ENCODE assay signal across 11 cellular contexts in the genomic region with DNA sequence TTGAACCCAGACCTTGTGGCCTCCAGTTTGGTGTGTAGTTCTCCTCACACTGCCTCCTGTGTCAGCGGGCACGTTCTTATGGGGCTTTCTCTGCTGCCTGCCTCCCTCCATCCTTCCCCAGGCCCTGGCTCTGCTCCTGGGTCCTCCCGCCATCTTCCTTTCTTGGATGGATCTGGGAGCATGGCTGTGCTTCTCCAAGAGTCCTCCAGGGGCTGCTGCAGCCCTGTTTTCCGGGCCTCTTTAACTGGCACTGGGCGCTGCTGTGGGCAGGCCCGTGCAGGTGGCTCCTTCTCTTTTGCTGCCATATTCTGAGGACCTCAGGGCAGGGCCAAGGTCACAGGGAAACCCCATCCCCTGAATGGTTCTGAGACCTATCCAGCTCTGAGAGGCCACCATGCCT. TPM values are rescaled to one million over a fixed set of nuclear protein-coding genes. Genes with fewer than 3 reads are reported as not detected.
A peak's percentile ranks its signal among the peaks of the same experiment; 100 is the strongest.
DNase-seq lines count a peak whose midpoint lies in the region; ATAC-seq and TF ChIP-seq lines count a peak whose summit lies in the region.
"Had no signal": no experiment of that assay in that cellular context is flagged by ENCODE, and none has a peak within 500 bp of the region (broad histone marks: within the 10 kb centered on the region; RNA-seq: fewer than 3 reads in every experiment).

No MANE protein-coding gene starts in this region.

- H3K27me3 Mint-ChIP-seq in WTC11 (ENCODE audit: low read depth) (no peaks in the 10 kb centered on the region), T-cell (peaks cover 12 to 13% of the 10 kb centered on the region in 2 donors)

- no peak overlapping the region for H2BK15ac ChIP-seq in mesendoderm (replicated peaks; ENCODE audit: low read depth)

- CTCF ChIA-PET in WTC11 (lab: Charles Lee) (no interaction called here), T-cell (lab: Charles Lee) (no interaction called here)

- no peak overlapping the region for H2BK5ac ChIP-seq in mesendoderm (ENCODE audit: low read length)

- H3K27me3 ChIP-seq in Karpas-422 (ENCODE audit: low read length) = 0 out of 2 replicates have a peak, but pooled peaks cover 2% of the 10 kb centered on the region
- H3K27me3 ChIP-seq in mesendoderm (ENCODE audit: insufficient read depth, low read length, poor library complexity) = no peaks in the 10 kb centered on the region

- H3K18ac ChIP-seq in mesendoderm (ENCODE audit: low read length) = no peak overlapping the region

- no peaks in the 10 kb centered on the region for H3K79me1 ChIP-seq in mesendoderm (ENCODE audit: low read length)

- H3K36me3 ChIP-seq in Karpas-422 (ENCODE audit: insufficient read depth, low read length) (no peaks in the 10 kb centered on the region), mesendoderm (ENCODE audit: control insufficient read depth, insufficient read depth, low read length) (no peaks in the 10 kb centered on the region)

- no peaks in the 10 kb centered on the region for H3K9me3 Mint-ChIP-seq in WTC11
- peaks cover 0 to 7% (median 4%) of the 10 kb centered on the region in 3 donors for H3K9me3 Mint-ChIP-seq in T-cell

- H3K79me2 ChIP-seq in Karpas-422 (ENCODE audit: low read length) (no peaks in the 10 kb centered on the region), mesendoderm (ENCODE audit: control insufficient read depth, insufficient read depth, low read length) (no peaks in the 10 kb centered on the region)

- no peak overlapping the region for H3K4me3 ChIP-seq in Karpas-422 (ENCODE audit: low read length)
- no peak overlapping the region for H3K4me3 ChIP-seq in mesendoderm (ENCODE audit: low read length)
- H3K4me3 ChIP-seq: lung had no signal

- H3K27ac Mint-ChIP-seq in WTC11 (no peak overlapping the region), T-cell (no peak overlapping the region)
- H3K27ac Mint-ChIP-seq: activated T-cell treated with anti-CD3 and anti-CD28 coated beads, Interleukin-2, amount 50 U/mL, for 24 hours had no signal

- POLR2A ChIA-PET in WTC11 (lab: Charles Lee) = no interaction called here
- POLR2A ChIA-PET in T-cell (lab: Charles Lee) = no interaction called here

- no peak overlapping the region for H2AK5ac ChIP-seq in mesendoderm (ENCODE audit: low read length)

- H3K9me2 ChIP-seq in Karpas-422 (replicated peaks; ENCODE audit: insufficient read depth, low read length) = no peaks in the 10 kb centered on the region

- H3K4me2 ChIP-seq in Karpas-422 (ENCODE audit: low read depth, low read length, poor library complexity, severe bottlenecking) (no peak overlapping the region), mesendoderm (ENCODE audit: low read length) (no peak overlapping the region)

- H3K4me1 Mint-ChIP-seq in WTC11 = peaks cover 22% of the 10 kb centered on the region
- H3K4me1 Mint-ChIP-seq in T-cell = peaks cover 4 to 11% (median 7%) of the 10 kb centered on the region in 3 donors

- DNase-seq in DMS 273 (lab: John Stamatoyannopoulos, UW; ENCODE audit: unreplicated experiment) (peak; percentile 54), DMS 273 treated with DMSO at 0.1 percent for 48 hours (lab: John Stamatoyannopoulos, UW) (no peak), Karpas-422 (peak; percentile 48), WTC11 (ENCODE audit: low spot score) (peak; percentile 57), mesendoderm (peak; percentile 62), COR-L47 (lab: John Stamatoyannopoulos, UW) (no peak), KG1 (lab: John Stamatoyannopoulos, UW) (no peak), T-cell (no peak)
- DNase-seq: activated T-cell treated with anti-CD3 and anti-CD28 coated beads, Interleukin-2, amount 50 U/mL, for 24 hours; NCI-H774 had no signal

- H3K56ac ChIP-seq in mesendoderm (ENCODE audit: low read length) = no peak overlapping the region

- no peaks in the 10 kb centered on the region for H4K20me1 ChIP-seq in Karpas-422 (ENCODE audit: insufficient read depth, low read depth, low read length)

- H4K8ac ChIP-seq in mesendoderm (ENCODE audit: low read depth, low read length) = no peak overlapping the region

- H3K36me3 Mint-ChIP-seq in WTC11 = no peaks in the 10 kb centered on the region; the same call in 1 of the 2 replicates
- H3K36me3 Mint-ChIP-seq in T-cell = peaks cover 11% of the 10 kb centered on the region

- no CpG with 5 or more reads among the region's 6 CpGs for WGBS in mesendoderm (ENCODE audit: extremely low coverage, insufficient coverage, low lambda C conversion rate)

- ATAC-seq in WTC11 (peak; percentile 55), T-cell (replicated peaks in 1 of 4) (no peak)

- no peak overlapping the region for H4K5ac ChIP-seq in mesendoderm (ENCODE audit: low read length)

- peak; percentile 49 for TF ChIP-seq CTCF in WTC11 (IDR thresholded peaks at IDR 0.05)

- H3K4ac ChIP-seq in mesendoderm (ENCODE audit: low read depth, low read length) = no peak overlapping the region

- no peak overlapping the region for H2BK120ac ChIP-seq in mesendoderm (ENCODE audit: low read depth, low read length)

- H2AFZ ChIP-seq in Karpas-422 (ENCODE audit: low read length) = no peak overlapping the region

- H3K9ac ChIP-seq in Karpas-422 (ENCODE audit: low read length) = no peak overlapping the region
- H3K9ac ChIP-seq in mesendoderm (ENCODE audit: low read length) = no peak overlapping the region

- H3K4me3 Mint-ChIP-seq in WTC11 (no peak overlapping the region), T-cell (no peak overlapping the region)
- H3K4me3 Mint-ChIP-seq: activated T-cell treated with anti-CD3 and anti-CD28 coated beads, Interleukin-2, amount 50 U/mL, for 24 hours had no signal

- no peaks in the 10 kb centered on the region for H3K4me1 ChIP-seq in Karpas-422 (ENCODE audit: low read length)
- peaks cover 2% of the 10 kb centered on the region for H3K4me1 ChIP-seq in mesendoderm (ENCODE audit: control insufficient read depth, low read depth, low read length)

- H3K27ac ChIP-seq in Karpas-422 (ENCODE audit: low read length) (no peak overlapping the region), mesendoderm (ENCODE audit: low read depth, low read length) (no peak overlapping the region)

- no peaks in the 10 kb centered on the region for H3K9me3 ChIP-seq in Karpas-422 (ENCODE audit: low read length)

- no peak overlapping the region for H3K23ac ChIP-seq in mesendoderm (ENCODE audit: low read length)

TF ChIP-seq in WTC11, 78 proteins besides CTCF, POLR2A, EP300 and RAD21:
- TF ChIP-seq TEAD4 (CRISPR knock-in tag; IDR thresholded peaks at IDR 0.05) = no peak
- TF ChIP-seq, protein P1, sequence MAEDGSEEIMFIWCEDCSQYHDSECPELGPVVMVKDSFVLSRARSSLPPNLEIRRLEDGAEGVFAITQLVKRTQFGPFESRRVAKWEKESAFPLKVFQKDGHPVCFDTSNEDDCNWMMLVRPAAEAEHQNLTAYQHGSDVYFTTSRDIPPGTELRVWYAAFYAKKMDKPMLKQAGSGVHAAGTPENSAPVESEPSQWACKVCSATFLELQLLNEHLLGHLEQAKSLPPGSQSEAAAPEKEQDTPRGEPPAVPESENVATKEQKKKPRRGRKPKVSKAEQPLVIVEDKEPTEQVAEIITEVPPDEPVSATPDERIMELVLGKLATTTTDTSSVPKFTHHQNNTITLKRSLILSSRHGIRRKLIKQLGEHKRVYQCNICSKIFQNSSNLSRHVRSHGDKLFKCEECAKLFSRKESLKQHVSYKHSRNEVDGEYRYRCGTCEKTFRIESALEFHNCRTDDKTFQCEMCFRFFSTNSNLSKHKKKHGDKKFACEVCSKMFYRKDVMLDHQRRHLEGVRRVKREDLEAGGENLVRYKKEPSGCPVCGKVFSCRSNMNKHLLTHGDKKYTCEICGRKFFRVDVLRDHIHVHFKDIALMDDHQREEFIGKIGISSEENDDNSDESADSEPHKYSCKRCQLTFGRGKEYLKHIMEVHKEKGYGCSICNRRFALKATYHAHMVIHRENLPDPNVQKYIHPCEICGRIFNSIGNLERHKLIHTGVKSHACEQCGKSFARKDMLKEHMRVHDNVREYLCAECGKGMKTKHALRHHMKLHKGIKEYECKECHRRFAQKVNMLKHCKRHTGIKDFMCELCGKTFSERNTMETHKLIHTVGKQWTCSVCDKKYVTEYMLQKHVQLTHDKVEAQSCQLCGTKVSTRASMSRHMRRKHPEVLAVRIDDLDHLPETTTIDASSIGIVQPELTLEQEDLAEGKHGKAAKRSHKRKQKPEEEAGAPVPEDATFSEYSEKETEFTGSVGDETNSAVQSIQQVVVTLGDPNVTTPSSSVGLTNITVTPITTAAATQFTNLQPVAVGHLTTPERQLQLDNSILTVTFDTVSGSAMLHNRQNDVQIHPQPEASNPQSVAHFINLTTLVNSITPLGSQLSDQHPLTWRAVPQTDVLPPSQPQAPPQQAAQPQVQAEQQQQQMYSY (CRISPR knock-in tag; IDR thresholded peaks at IDR 0.05) = no peak
- TF ChIP-seq ZNF121 (CRISPR knock-in tag; IDR thresholded peaks at IDR 0.05) = peak; percentile 50; the same call in 1 of the 2 replicates
- no peak for TF ChIP-seq SMAD4 (CRISPR knock-in tag; IDR thresholded peaks at IDR 0.05)
- no peak for TF ChIP-seq ETV6 (CRISPR knock-in tag; IDR thresholded peaks at IDR 0.05)
- TF ChIP-seq, protein P2, sequence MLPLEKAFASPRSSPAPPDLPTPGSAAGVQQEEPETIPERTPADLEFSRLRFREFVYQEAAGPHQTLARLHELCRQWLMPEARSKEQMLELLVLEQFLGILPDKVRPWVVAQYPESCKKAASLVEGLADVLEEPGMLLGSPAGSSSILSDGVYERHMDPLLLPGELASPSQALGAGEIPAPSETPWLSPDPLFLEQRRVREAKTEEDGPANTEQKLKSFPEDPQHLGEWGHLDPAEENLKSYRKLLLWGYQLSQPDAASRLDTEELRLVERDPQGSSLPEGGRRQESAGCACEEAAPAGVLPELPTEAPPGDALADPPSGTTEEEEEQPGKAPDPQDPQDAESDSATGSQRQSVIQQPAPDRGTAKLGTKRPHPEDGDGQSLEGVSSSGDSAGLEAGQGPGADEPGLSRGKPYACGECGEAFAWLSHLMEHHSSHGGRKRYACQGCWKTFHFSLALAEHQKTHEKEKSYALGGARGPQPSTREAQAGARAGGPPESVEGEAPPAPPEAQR (CRISPR knock-in tag; IDR thresholded peaks at IDR 0.05) = no peak
TF ChIP-seq in WTC11: peak in this region for 1.

RNA-seq across cellular contexts. Expression of a gene that starts 17.8 kb away (rescaled TPM):
- 0.69 and 1.8 TPM in 2 replicates for total RNA-seq in Karpas-422 (2014; rRNA removed; shearing (Covaris generic); ENCODE audit: low replicate concordance)
- total RNA-seq in WTC11 (2021) (10.5 to 15.7 TPM (median 15.1 TPM) in 3 replicates), T-cell (1 to 10 TPM in 3 of 5 donors, under 1 TPM in 2; 0.40 to 3.5 (median 1.6) TPM)
- 1.6 TPM for polyA plus RNA-seq in mesendoderm (2013, experiment 1 of 2)
- 1.5 TPM for polyA plus RNA-seq in mesendoderm (2013, experiment 2 of 2)

Comparison
In these comparisons a context has a peak if more than half of its experiments do, and no peak if none do; other contexts are left out.
1. DNase-seq: peak in DMS 273 (single experiment), Karpas-422 (single experiment), WTC11 (single experiment) and mesendoderm (single experiment); none in DMS 273 treated with DMSO at 0.1 percent for 48 hours (single experiment), COR-L47 (single experiment), KG1 (single experiment) and T-cell (0 of 34).